In genomic region chr3:12395349-12396012, GRCh38 we compare ENCODE assay signal across 9 cellular contexts.
A peak's percentile ranks its signal among the peaks of the same experiment; 100 is the strongest.
DNase-seq lines count a peak whose midpoint lies in the region; ATAC-seq, FAIRE-seq and TF ChIP-seq lines count a peak whose summit lies in the region.
"Had no signal": no experiment of that assay in that cellular context is flagged by ENCODE, and none has a peak within 500 bp of the region (broad histone marks: within the 10 kb centered on the region; RNA-seq: fewer than 3 reads in every experiment).

No MANE protein-coding gene starts in this region.

- intact Hi-C loops in CD4-positive, alpha-beta memory T cell (cut with micrococcal nuclease) = no loop called here
- intact Hi-C loops in lower leg skin (cut with DNase I; ENCODE audit: low total_unique reads) = no loop called here

- POLR2A ChIA-PET in CD4-positive, alpha-beta memory T cell (lab: Charles Lee; ENCODE audit: partially characterized antibody) = interaction anchor here (0.7 kb wide), 1 partner anchor 60 kb away, joined by 4 read pairs; no protein-coding TSS in a partner anchor

- no peak for FAIRE-seq in small intestine (lab: Jason Lieb, UNC)

- no peak for DNase-seq in CD4-positive, alpha-beta memory T cell
- DNase-seq in activated T-cell treated with anti-CD3 and anti-CD28 coated beads, Interleukin-2, amount 50 U/mL, for 4 hours = no peak
- DNase-seq in small intestine (no peak), HCEC 1CT (no peak), NCI-H524 treated with DMSO at 0.1 percent for 48 hours (lab: John Stamatoyannopoulos, UW) (no peak), lower leg skin (ENCODE audit: low spot score in 2 of 2) (no peak)

- no peaks in the 10 kb centered on the region for H3K9me3 Mint-ChIP-seq in CD4-positive, alpha-beta memory T cell
- H3K9me3 Mint-ChIP-seq in activated T-cell treated with anti-CD3 and anti-CD28 coated beads, Interleukin-2, amount 50 U/mL, for 4 hours = no peaks in the 10 kb centered on the region

- H3K27ac ChIP-seq in CD4-positive, alpha-beta memory T cell (ENCODE audit: low read depth, low read length) = peak overlapping the region; percentile 2
- H3K27ac ChIP-seq in small intestine (ENCODE audit: low read depth in 1 of 2, low read length in 1 of 2) = no peak overlapping the region
- H3K27ac ChIP-seq: VCaP had no signal

- peaks cover 13% of the 10 kb centered on the region for H3K4me1 ChIP-seq in CD4-positive, alpha-beta memory T cell (ENCODE audit: insufficient read depth, low read length)
- peaks cover 0 to 7% of the 10 kb centered on the region in 2 donors for H3K4me1 ChIP-seq in small intestine (ENCODE audit: control insufficient read depth in 2 of 2, insufficient read depth in 1 of 2, low read depth in 1 of 2, low read length in 1 of 2)

- no peaks in the 10 kb centered on the region for H3K9me3 ChIP-seq in CD4-positive, alpha-beta memory T cell (ENCODE audit: control insufficient read depth in 1 of 2, low read length in 2 of 2)
- H3K9me3 ChIP-seq in small intestine (ENCODE audit: control insufficient read depth, low read depth) = no peaks in the 10 kb centered on the region

- peaks cover 8 to 13% (median 11%) of the 10 kb centered on the region in 4 donors for H3K4me1 Mint-ChIP-seq in CD4-positive, alpha-beta memory T cell
- peaks cover 13% of the 10 kb centered on the region for H3K4me1 Mint-ChIP-seq in activated T-cell treated with anti-CD3 and anti-CD28 coated beads, Interleukin-2, amount 50 U/mL, for 4 hours (ENCODE audit: low read depth)

- no peak for TF ChIP-seq CTCF in lower leg skin (IDR thresholded peaks at IDR 0.05)

- WGBS in small intestine, 3 donors = 40 to 62% (median 54%) methylated on average over 5 of the region's 5 CpGs
- 68 to 71% methylated on average over 5 of the region's 5 CpGs for WGBS in lower leg skin, 2 donors

- TF ChIP-seq POLR2A in lower leg skin (IDR thresholded peaks at IDR 0.05) = no peak

- no peaks in the 10 kb centered on the region for H3K36me3 Mint-ChIP-seq in CD4-positive, alpha-beta memory T cell
- no peaks in the 10 kb centered on the region for H3K36me3 Mint-ChIP-seq in activated T-cell treated with anti-CD3 and anti-CD28 coated beads, Interleukin-2, amount 50 U/mL, for 4 hours (ENCODE audit: insufficient read depth)

- peak overlapping the region in 4 of 7 donors; percentile 31 to 82 (median 56) for H3K27ac Mint-ChIP-seq in CD4-positive, alpha-beta memory T cell

- CTCF ChIA-PET in CD4-positive, alpha-beta memory T cell (lab: Charles Lee; ENCODE audit: partially characterized antibody) = interaction anchor here (1.2 kb wide), 2 partner anchors 14 to 84 kb away, joined by 3 read pairs; no protein-coding TSS in a partner anchor

- H3K27me3 Mint-ChIP-seq in CD4-positive, alpha-beta memory T cell = peaks cover 4 to 14% of the 10 kb centered on the region in 2 donors
- peaks cover 18% of the 10 kb centered on the region for H3K27me3 Mint-ChIP-seq in activated T-cell treated with anti-CD3 and anti-CD28 coated beads, Interleukin-2, amount 50 U/mL, for 4 hours (ENCODE audit: low read depth)

- peak overlapping the region in 1 of 2 donors; percentile 33 for H3K4me3 ChIP-seq in CD4-positive, alpha-beta memory T cell (ENCODE audit: low read length in 2 of 2)
- H3K4me3 ChIP-seq in small intestine (ENCODE audit: low read depth in 1 of 2, low read length in 2 of 2) = no peak overlapping the region
- H3K4me3 ChIP-seq in lower leg skin (ENCODE audit: low read depth, poor library complexity, severe bottlenecking) = no peak overlapping the region

- no peaks in the 10 kb centered on the region for H3K27me3 ChIP-seq in CD4-positive, alpha-beta memory T cell (ENCODE audit: insufficient read depth, low read length)
- H3K27me3 ChIP-seq in small intestine (ENCODE audit: control insufficient read depth in 2 of 2, insufficient read depth in 2 of 2, low read length in 2 of 2) = no peaks in the 10 kb centered on the region

- peak; percentile 95 for ATAC-seq in GM19324 (IDR thresholded peaks at IDR 0.05; ENCODE audit: low FRiP score, unreplicated experiment)
- ATAC-seq in HG03103 (IDR thresholded peaks at IDR 0.05; ENCODE audit: low read depth, unreplicated experiment) = peak; percentile 87
- ATAC-seq in activated T-cell treated with anti-CD3 and anti-CD28 coated beads, Interleukin-2, amount 50 U/mL, for 4 hours = peak; percentile 94 to 95

- no peaks in the 10 kb centered on the region for H3K36me3 ChIP-seq in CD4-positive, alpha-beta memory T cell (ENCODE audit: insufficient read depth, low read length)
- peaks cover 0 to 1% of the 10 kb centered on the region in 2 donors for H3K36me3 ChIP-seq in small intestine (ENCODE audit: control insufficient read depth in 2 of 2, insufficient read depth in 2 of 2, low read length in 2 of 2)

- H3K4me3 Mint-ChIP-seq in CD4-positive, alpha-beta memory T cell = peak overlapping the region; percentile 42 to 89 (median 78)
- peak overlapping the region; percentile 40 for H3K4me3 Mint-ChIP-seq in activated T-cell treated with anti-CD3 and anti-CD28 coated beads, Interleukin-2, amount 50 U/mL, for 4 hours
